18 cellular contexts compared by ENCODE assay signal in the genomic region with DNA sequence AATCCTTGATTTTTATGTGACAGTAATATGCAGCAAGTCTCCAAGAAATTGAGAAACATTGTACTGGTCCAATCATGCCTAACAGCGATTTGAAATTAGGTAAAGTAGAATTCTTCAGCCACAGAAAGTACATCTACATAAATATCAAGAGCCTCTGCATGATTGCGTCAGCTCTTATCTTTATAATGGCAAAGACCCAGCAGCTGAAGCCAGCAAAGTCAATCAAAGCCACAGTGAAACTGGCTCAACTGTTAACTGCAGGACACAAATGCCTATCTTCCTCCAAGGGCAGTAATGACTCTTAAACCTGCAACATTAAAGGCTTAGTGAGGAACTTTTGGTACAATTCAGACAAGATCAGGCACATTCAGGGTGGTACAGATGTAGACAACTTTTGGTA.
DNase-seq lines count a peak whose midpoint lies in the region; ATAC-seq, FAIRE-seq and TF ChIP-seq lines count a peak whose summit lies in the region.
"Had no signal": no experiment of that assay in that cellular context is flagged by ENCODE, and none has a peak within 500 bp of the region (broad histone marks: within the 10 kb centered on the region; RNA-seq: fewer than 3 reads in every experiment).

No MANE protein-coding gene starts in this region.

- H3K4me1 ChIP-seq in pancreas (peaks cover 3 to 12% (median 7%) of the 10 kb centered on the region in 3 donors), mucosa of descending colon (ENCODE audit: low read depth) (no peaks in the 10 kb centered on the region)

- H3K4me3 ChIP-seq in pancreas (no peak overlapping the region), mucosa of descending colon (no peak overlapping the region)
- H3K4me3 ChIP-seq: hepatocyte, skin epidermis had no signal

- no peaks in the 10 kb centered on the region for H3K27me3 ChIP-seq in pancreas
- H3K27me3 ChIP-seq: hepatocyte had no signal

- H3K36me3 ChIP-seq in pancreas = no peaks in the 10 kb centered on the region
- H3K36me3 ChIP-seq in mucosa of descending colon (ENCODE audit: low read depth) = no peaks in the 10 kb centered on the region

- no peak for TF ChIP-seq CTCF in VCaP (conservative IDR thresholded peaks at IDR 0.05)
- TF ChIP-seq CTCF in pancreas (IDR thresholded peaks at IDR 0.05) = no peak
- TF ChIP-seq CTCF in mucosa of descending colon (IDR thresholded peaks at IDR 0.05) = no peak

- H3K9me3 ChIP-seq in pancreas (no peaks in the 10 kb centered on the region), mucosa of descending colon (no peaks in the 10 kb centered on the region)

- intact Hi-C loops in left ventricle myocardium superior (cut with micrococcal nuclease) (no loop called here), pancreas (cut with DNase I) (no loop called here), mucosa of descending colon (cut with DNase I, micrococcal nuclease) (no loop called here)

- peak; percentile 43 for ATAC-seq in left ventricle myocardium superior
- ATAC-seq in pancreas = peak; percentile 84 to 96 (median 93)
- ATAC-seq in mucosa of descending colon = no peak
- ATAC-seq: stimulated activated naive CD8-positive, alpha-beta T cell treated with anti-CD3 and anti-CD28 coated beads, Interleukin-15, amount 100 ng/mL, for 72 hours had no signal

- H3K27ac ChIP-seq in VCaP (peak overlapping the region; percentile 49), pancreas (no peak overlapping the region)
- H3K27ac ChIP-seq: hepatocyte, skin epidermis had no signal

- FAIRE-seq in pancreas (lab: Jason Lieb, UNC) = no peak
- FAIRE-seq in urothelium cell line (lab: Jason Lieb, UNC) = no peak
- FAIRE-seq: colon had no signal

- DNase-seq in NCI-H345 (lab: John Stamatoyannopoulos, UW) (peak; percentile 23), NCI-H345 treated with DMSO at 0.1 percent for 48 hours (lab: John Stamatoyannopoulos, UW; ENCODE audit: unreplicated experiment) (no peak), left ventricle myocardium superior (no peak), pancreas (peak in 3 of 6 donors; percentile 32 to 57 (median 32)), urothelium cell line (ENCODE audit: low spot score) (no peak), mucosa of descending colon (no peak)
- no peak for DNase-seq in activated T-cell treated with anti-CD3 and anti-CD28 coated beads, Interleukin-2, amount 50 U/mL, for 48 hours
- DNase-seq: activated CD4-positive, CD25-positive, alpha-beta regulatory T cell treated with anti-CD3 and anti-CD28 coated beads, Interleukin-2, amount 50 U/mL, for 72 hours; CD4-positive, alpha-beta memory T cell; NCI-H1092 treated with DMSO at 0.1 percent for 48 hours; NCI-H524 treated with DMSO at 0.1 percent for 48 hours; nucleus accumbens; RPMI8226; stimulated activated naive CD8-positive, alpha-beta T cell treated with anti-CD3 and anti-CD28 coated beads, Interleukin-15, amount 100 ng/mL, for 72 hours had no signal

- 4 to 8% methylated on average over 2 of the region's 2 CpGs for WGBS in pancreas, 2 donors
